8 cellular contexts compared by ENCODE assay signal in the genomic region with DNA sequence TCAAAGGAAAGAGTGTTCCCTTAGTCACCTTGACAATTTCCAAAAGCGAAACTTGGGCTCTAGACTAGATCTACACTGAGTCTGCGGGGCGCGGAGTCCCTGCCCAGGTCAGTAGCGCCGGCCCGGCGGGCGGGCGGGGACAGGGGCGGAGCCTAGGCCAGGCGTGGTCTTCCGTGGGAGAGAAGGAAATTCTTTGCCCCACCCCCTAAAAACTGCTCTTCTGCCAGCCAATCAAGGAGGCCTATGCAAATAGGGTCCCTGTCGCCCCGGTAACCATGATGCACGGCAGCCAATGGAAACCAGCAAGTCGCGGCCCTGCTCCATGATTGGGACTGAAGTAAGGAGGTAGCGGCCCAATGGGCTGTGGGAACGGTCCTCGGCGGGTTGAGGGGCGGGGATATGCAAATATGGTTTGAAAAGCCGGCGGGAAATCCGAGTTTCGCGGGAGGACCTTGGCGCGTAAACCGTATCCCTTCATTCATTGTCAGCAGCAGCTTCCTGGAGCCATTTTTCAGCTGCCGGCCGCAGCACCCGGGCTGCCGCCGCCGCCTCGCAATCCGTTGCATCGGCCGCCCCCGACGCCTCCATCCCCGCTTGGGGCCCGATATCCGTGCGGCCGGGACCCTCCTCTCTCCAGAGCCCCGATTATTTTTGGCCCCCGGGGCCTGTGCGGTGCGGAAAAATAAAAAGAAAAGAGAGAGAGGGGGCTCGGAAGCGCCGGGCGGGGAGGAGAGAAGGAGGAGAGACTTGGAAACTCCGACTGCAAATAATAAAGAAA. TPM values are rescaled to one million over a fixed set of nuclear protein-coding genes. Genes with fewer than 3 reads are reported as not detected.
DNase-seq lines count a peak whose midpoint lies in the region; ATAC-seq and TF ChIP-seq lines count a peak whose summit lies in the region.

A gene (plus strand): TSS at position 477 of the 778 bp plus-strand sequence. CDS start 354 bp downstream, outside the sequence.

- DNase-seq in CD8-positive, alpha-beta memory T cell: peak; percentile 97 to 100 (median 99)
- peak; percentile 98 for DNase-seq in HS-5 (ENCODE audit: low read depth)
- peak; percentile 100 for DNase-seq in NK-92 treated with Interleukin-12 subunit alpha and Interleukin-12 subunit beta, amount 100 ng/mL, for 24 hours (lab: John Stamatoyannopoulos, UW)
- DNase-seq in activated CD8-positive, alpha-beta memory T cell treated with anti-CD3 and anti-CD28 coated beads for 24 hours: peak; percentile 97
- peak; percentile 98 for DNase-seq in effector CD4-positive, alpha-beta T cell
- peak; percentile 100 for DNase-seq in lung (ENCODE audit: low spot score)
- DNase-seq in stimulated activated CD4-positive, alpha-beta T cell treated with anti-CD3 and anti-CD28 coated beads, TNF-alpha, amount 100 ng/mL, for 4 hours (ENCODE audit: low read depth in 3 of 3): peak; percentile 88 to 99 (median 96)

- H3K4me1 Mint-ChIP-seq in CD8-positive, alpha-beta memory T cell: peaks cover 44 to 52% (median 49%) of the 10 kb centered on the region in 3 donors

- peak within 1 kb of the TSS; percentile 74 to 96 (median 91) for H3K27ac Mint-ChIP-seq in CD8-positive, alpha-beta memory T cell

- no peaks in the 10 kb centered on the region for H3K9me3 ChIP-seq in CD8-positive, alpha-beta memory T cell (ENCODE audit: low read length)
- no peaks in the 10 kb centered on the region for H3K9me3 ChIP-seq in lung (ENCODE audit: control insufficient read depth in 2 of 2, insufficient read depth in 1 of 2, low read length in 1 of 2)

- no peaks in the 10 kb centered on the region for H3K27me3 Mint-ChIP-seq in CD8-positive, alpha-beta memory T cell

- H3K36me3 ChIP-seq in CD8-positive, alpha-beta memory T cell (ENCODE audit: insufficient read depth, low read length): peaks cover under 1% of the 10 kb centered on the region
- no peaks in the 10 kb centered on the region for H3K36me3 ChIP-seq in lung (ENCODE audit: control insufficient read depth in 2 of 2, insufficient read depth in 2 of 2, low read length in 2 of 2)

- peaks cover 0 to 21% (median 1%) of the 10 kb centered on the region in 3 donors for H3K36me3 Mint-ChIP-seq in CD8-positive, alpha-beta memory T cell

- H3K27me3 ChIP-seq in CD8-positive, alpha-beta memory T cell (ENCODE audit: insufficient read depth, low read length, poor library complexity, severe bottlenecking): no peaks in the 10 kb centered on the region
- no peaks in the 10 kb centered on the region for H3K27me3 ChIP-seq in lung (ENCODE audit: control insufficient read depth, insufficient read depth)

- H3K27ac ChIP-seq in CD8-positive, alpha-beta memory T cell (ENCODE audit: low read depth, low read length): peak within 1 kb of the TSS; percentile 76
- peak within 1 kb of the TSS; percentile 75 to 81 for H3K27ac ChIP-seq in lung (ENCODE audit: low read depth in 1 of 2, low read length in 1 of 2)

- H3K4me3 Mint-ChIP-seq in CD8-positive, alpha-beta memory T cell: peak within 1 kb of the TSS; percentile 89 to 98 (median 93)

- peaks cover 29% of the 10 kb centered on the region for H3K4me1 ChIP-seq in CD8-positive, alpha-beta memory T cell (ENCODE audit: insufficient read depth, low read length)
- peaks cover 0 to 2% of the 10 kb centered on the region in 2 donors for H3K4me1 ChIP-seq in lung (ENCODE audit: control insufficient read depth in 2 of 2, insufficient read depth in 2 of 2, low read length in 2 of 2)

- 0% methylated on average over 57 of the region's 57 CpGs for WGBS in lung, 2 donors

- CTCF ChIA-PET in CD8-positive, alpha-beta memory T cell (lab: Charles Lee): no interaction called here

- peak within 1 kb of the TSS; percentile 96 for H3K4me3 ChIP-seq in CD8-positive, alpha-beta memory T cell (ENCODE audit: low read length)
- peak within 1 kb of the TSS; percentile 59 for H3K4me3 ChIP-seq in lung

- POLR2A ChIA-PET in CD8-positive, alpha-beta memory T cell (lab: Charles Lee): interaction anchor here (0.9 to 3.9 kb wide), 2 partner anchors 36 to 82 kb away, joined by 5 to 20 read pairs; no protein-coding TSS in a partner anchor

- no peak for TF ChIP-seq CTCF in lung (IDR thresholded peaks at IDR 0.05; ENCODE audit: control extremely low read depth, extremely low read depth)

- ATAC-seq in GM19468 (IDR thresholded peaks at IDR 0.05; ENCODE audit: extremely low read depth, unreplicated experiment): peak; percentile 70
- peak; percentile 91 for ATAC-seq in lung (ENCODE audit: insufficient read depth, low FRiP score)

- H3K9me3 Mint-ChIP-seq in CD8-positive, alpha-beta memory T cell: no peaks in the 10 kb centered on the region

RNA-seq across cellular contexts. Expression of the gene that starts here (rescaled TPM):
- total RNA-seq in CD8-positive, alpha-beta memory T cell: 10 to 100 TPM; 31.5 to 32.3 TPM
- polyA plus RNA-seq in CD8-positive, alpha-beta memory T cell: 13.1 TPM
- total RNA-seq in lung: 1 to 10 TPM; 6.0 to 9.3 TPM
- polyA plus RNA-seq in lung: 10 to 100 TPM in 1 of 2 donors, 1 to 10 TPM in 1; 4.1 to 13.3 TPM

Comparison
In these comparisons a context has a peak if more than half of its experiments do, and no peak if none do; other contexts are left out.
1. Peak in every context shown above with its lines: DNase-seq, ATAC-seq, H3K4me3 ChIP-seq and H3K27ac ChIP-seq.